In the genomic region with DNA sequence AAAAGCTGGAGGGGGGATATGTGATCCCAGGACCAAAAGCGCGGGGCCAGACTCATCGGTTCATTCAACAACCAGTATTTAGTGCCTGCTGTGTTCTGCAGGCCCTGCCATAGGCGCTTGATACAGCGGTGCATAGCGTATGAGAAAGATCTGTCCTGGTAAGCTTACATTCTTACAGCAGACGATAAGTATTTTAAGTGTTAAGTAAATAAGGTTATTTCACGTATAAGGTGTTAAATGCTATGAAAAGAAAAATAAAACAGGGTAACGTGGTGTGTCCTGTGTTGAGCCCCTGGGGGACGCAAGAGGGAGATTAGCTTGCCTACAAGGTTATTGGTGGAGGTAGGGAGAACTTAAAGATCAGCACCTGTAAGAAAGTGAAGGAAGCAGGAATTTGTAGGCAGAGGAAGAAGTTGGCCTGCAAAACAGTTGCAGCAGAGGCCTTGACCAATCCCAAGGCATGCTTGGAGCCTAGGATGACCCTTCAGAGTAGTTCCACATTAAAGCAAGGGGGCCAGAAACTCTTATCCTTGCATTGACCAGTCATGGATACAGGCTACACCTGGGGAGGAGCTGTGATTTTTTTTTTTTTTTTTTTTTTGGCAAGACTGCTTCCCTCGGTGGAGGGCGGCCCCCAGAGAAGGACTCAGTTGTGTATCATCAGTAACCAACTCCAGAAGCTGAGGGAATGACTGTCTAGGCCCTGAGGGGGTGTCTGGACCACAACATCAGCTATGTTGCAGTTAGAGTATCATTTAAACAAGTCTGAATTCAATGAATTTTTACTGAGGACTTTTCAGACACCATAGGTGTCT, we compare ENCODE assay signal across 8 cellular contexts. TPM values are rescaled to one million over a fixed set of nuclear protein-coding genes. Genes with fewer than 3 reads are reported as not detected.
DNase-seq lines count a peak whose midpoint lies in the region; ATAC-seq and TF ChIP-seq lines count a peak whose summit lies in the region.

No MANE protein-coding gene starts in this region.

- WGBS in ovary, 3 donors = 12 to 17% (median 14%) methylated on average over 12 of the region's 12 CpGs

- intact Hi-C loops in Right ventricle myocardium superior (cut with DNase I) (no loop called here), ovary (cut with DNase I) (no loop called here)

- H3K27ac ChIP-seq in cardiac muscle cell = peak overlapping the region; percentile 97
- peak overlapping the region; percentile 90 to 100 for H3K27ac ChIP-seq in ovary

- H3K9me3 ChIP-seq in cardiac muscle cell (ENCODE audit: low read depth) = no peaks in the 10 kb centered on the region
- H3K9me3 ChIP-seq in ovary = no peaks in the 10 kb centered on the region

- no peak for TF ChIP-seq POLR2A in ovary (IDR thresholded peaks at IDR 0.05)

- ATAC-seq in Right ventricle myocardium superior (ENCODE audit: poor library complexity) (no peak), HG03045 (IDR thresholded peaks at IDR 0.05; ENCODE audit: unreplicated experiment) (no peak), GM18873 (IDR thresholded peaks at IDR 0.05; ENCODE audit: low FRiP score, unreplicated experiment) (no peak), GM21515 (IDR thresholded peaks at IDR 0.05; ENCODE audit: unreplicated experiment) (no peak)

- H3K4me3 ChIP-seq in cardiac muscle cell = peak overlapping the region; percentile 73
- peak overlapping the region; percentile 79 for H3K4me3 ChIP-seq in epithelial cell of proximal tubule (ENCODE audit: low read depth, low read length)
- peak overlapping the region; percentile 71 for H3K4me3 ChIP-seq in ovary

- H3K4me1 ChIP-seq in cardiac muscle cell (ENCODE audit: low read depth) (no peaks in the 10 kb centered on the region), ovary (ENCODE audit: insufficient read depth) (peaks cover 2% of the 10 kb centered on the region)

- H3K36me3 ChIP-seq in cardiac muscle cell = no peaks in the 10 kb centered on the region
- H3K36me3 ChIP-seq in ovary = no peaks in the 10 kb centered on the region

- TF ChIP-seq CTCF in cardiac muscle cell (IDR thresholded peaks at IDR 0.05; ENCODE audit: low read depth, low read length) (no peak), epithelial cell of proximal tubule (conservative IDR thresholded peaks at IDR 0.05; ENCODE audit: low read depth, low read length) (peak; percentile 15), ovary (IDR thresholded peaks at IDR 0.05) (no peak)

- DNase-seq in cardiac muscle cell (ENCODE audit: low read depth in 1 of 2, low spot score in 1 of 2) = no peak
- DNase-seq in Right ventricle myocardium superior = no peak
- peak; percentile 48 for DNase-seq in RKO (ENCODE audit: low spot score)
- DNase-seq in epithelial cell of proximal tubule (ENCODE audit: low read depth) = no peak
- no peak for DNase-seq in ovary

- H3K27me3 ChIP-seq in cardiac muscle cell (no peaks in the 10 kb centered on the region), ovary (no peaks in the 10 kb centered on the region)

- TF ChIP-seq EP300 in ovary (IDR thresholded peaks at IDR 0.05) = no peak

RNA-seq across cellular contexts. Expression of a gene that starts 0.5 kb away (rescaled TPM):
- total RNA-seq in cardiac muscle cell (26.9 and 43.8 TPM in 2 replicates), Right ventricle myocardium superior (3.3 TPM), epithelial cell of proximal tubule (7.1 and 8.8 TPM in 2 replicates), ovary (1 to 10 TPM; 4.1 to 9.2 (median 5.7) TPM)
- polyA plus RNA-seq in cardiac muscle cell (22.5 and 24.3 TPM in 2 replicates), ovary (1 to 10 TPM; 3.4 to 5.3 TPM)

RNA-seq across cellular contexts. Expression of a gene that starts 26.7 kb away (rescaled TPM):
- 0.14 and 1.4 TPM in 2 replicates for total RNA-seq in cardiac muscle cell
- 0.17 and 0.33 TPM in 2 replicates for polyA plus RNA-seq in cardiac muscle cell
- total RNA-seq in Right ventricle myocardium superior = 2.6 TPM
- 0.98 and 4.9 TPM in 2 replicates for total RNA-seq in epithelial cell of proximal tubule
- 10 to 100 TPM in 6 of 7 donors, 1 to 10 TPM in 1; 3.1 to 19.9 (median 16.0) TPM for total RNA-seq in ovary
- polyA plus RNA-seq in ovary = 10 to 100 TPM; 10.4 to 19.1 TPM
